ENCODE assay signal across 13 cellular contexts in the genomic region with DNA sequence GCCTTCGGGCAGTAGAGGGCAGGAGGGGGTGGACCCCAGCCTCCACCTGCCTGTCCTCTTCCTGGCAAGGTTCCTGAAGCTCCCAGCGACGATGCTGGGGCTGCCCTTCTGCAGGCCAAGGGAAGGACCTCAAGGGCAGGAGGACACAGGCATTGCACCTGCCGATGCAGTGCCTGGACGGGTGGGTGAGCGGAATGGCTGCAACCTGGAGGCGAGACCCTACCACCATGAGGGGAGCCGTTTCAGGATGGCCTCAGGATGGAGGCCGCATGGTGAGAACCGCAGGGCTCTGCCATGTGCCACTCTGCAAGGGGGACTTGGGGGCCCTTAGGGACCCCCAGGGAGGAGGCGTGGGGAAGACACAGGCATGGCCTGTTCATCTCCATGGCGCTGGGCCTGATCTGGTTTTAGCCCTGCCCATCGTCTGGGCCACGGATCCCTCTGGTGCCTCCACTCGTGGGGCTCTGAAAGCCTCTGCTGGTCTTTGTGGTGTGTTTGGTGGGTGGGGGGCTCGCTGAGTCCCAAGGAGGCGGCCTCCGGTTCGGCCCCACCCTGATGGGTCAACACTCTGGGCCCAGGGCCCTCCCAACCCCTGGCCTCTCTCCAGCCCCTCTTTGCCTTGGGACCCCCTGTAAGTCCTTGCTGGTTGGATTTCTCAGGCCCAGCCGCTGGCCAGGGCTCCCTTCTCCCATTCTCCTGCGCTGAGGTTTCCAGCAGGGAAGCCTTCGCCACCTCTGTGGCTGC. TPM values are rescaled to one million over a fixed set of nuclear protein-coding genes. Genes with fewer than 3 reads are reported as not detected.
DNase-seq lines count a peak whose midpoint lies in the region; ATAC-seq and TF ChIP-seq lines count a peak whose summit lies in the region.
"Had no signal": no experiment of that assay in that cellular context is flagged by ENCODE, and none has a peak within 500 bp of the region (broad histone marks: within the 10 kb centered on the region; RNA-seq: fewer than 3 reads in every experiment).

No MANE protein-coding gene starts in this region.

- CTCF ChIA-PET in CD8-positive, alpha-beta T cell (lab: Charles Lee), result interaction anchor here (0.8 to 8.3 kb wide), 15 partner anchors 13 to 300 kb away, joined by 3 to 74 read pairs (median 5); partner anchors contain the start of genes SYT8 and TNNI2
- CTCF ChIA-PET in PC-3 (lab: Charles Lee), result no interaction called here

- no peak for DNase-seq in CD8-positive, alpha-beta T cell
- no peak for DNase-seq in activated naive CD4-positive, alpha-beta T cell treated with anti-CD3 and anti-CD28 coated beads, Interleukin-2, amount 50 U/mL, for 72 hours (ENCODE audit: low spot score in 2 of 2)
- DNase-seq in natural killer cell (no peak), PC-3 (no peak), NCI-H526 (lab: John Stamatoyannopoulos, UW) (no peak), T1000 (lab: John Stamatoyannopoulos, UW) (no peak), ecto neural progenitor cell (ENCODE audit: low spot score) (no peak)
- DNase-seq: cerebellar nuclear complex, midbrain, NCI-H2227 treated with DMSO at 0.1 percent for 48 hours, substantia nigra had no signal

- no peaks in the 10 kb centered on the region for H4K20me1 ChIP-seq in PC-3 (ENCODE audit: low read length)

- no peak overlapping the region for H2AFZ ChIP-seq in PC-3 (ENCODE audit: low read length)

- peaks cover 79% of the 10 kb centered on the region for H3K4me1 ChIP-seq in CD8-positive, alpha-beta T cell (ENCODE audit: insufficient read depth, low read length)
- H3K4me1 ChIP-seq in PC-3 (ENCODE audit: insufficient read depth, low read length), result no peaks in the 10 kb centered on the region

- peak overlapping the region; percentile 92 for H3K27ac Mint-ChIP-seq in CD8-positive, alpha-beta T cell
- peak overlapping the region; percentile 94 to 99 for H3K27ac Mint-ChIP-seq in activated naive CD4-positive, alpha-beta T cell treated with anti-CD3 and anti-CD28 coated beads, Interleukin-2, amount 50 U/mL, for 72 hours
- H3K27ac Mint-ChIP-seq in natural killer cell, result peak overlapping the region; percentile 98 to 99

- POLR2A ChIA-PET in CD8-positive, alpha-beta T cell (lab: Charles Lee), result interaction anchor here (1.0 to 5.3 kb wide), 11 partner anchors 10 to 158 kb away, joined by 3 to 34 read pairs (median 5); no protein-coding TSS in a partner anchor
- POLR2A ChIA-PET in PC-3 (lab: Charles Lee; ENCODE audit: unreplicated experiment), result no interaction called here

- peaks cover 70% of the 10 kb centered on the region for H3K4me1 Mint-ChIP-seq in CD8-positive, alpha-beta T cell (ENCODE audit: low read depth)
- peaks cover 43 to 83% of the 10 kb centered on the region in 2 donors for H3K4me1 Mint-ChIP-seq in natural killer cell

- no peaks in the 10 kb centered on the region for H3K36me3 ChIP-seq in CD8-positive, alpha-beta T cell (ENCODE audit: insufficient read depth, low read length)
- no peaks in the 10 kb centered on the region for H3K36me3 ChIP-seq in PC-3 (ENCODE audit: low read depth, low read length)

- H3K27me3 ChIP-seq in CD8-positive, alpha-beta T cell (ENCODE audit: insufficient read depth, low read length), result no peaks in the 10 kb centered on the region
- no peaks in the 10 kb centered on the region for H3K27me3 ChIP-seq in PC-3 (ENCODE audit: low read length)

- BruUV-seq in PC-3 (replicated peaks; lab: Mats Ljungman, UMichigan), result no TSS peak

- intact Hi-C loops in CD8-positive, alpha-beta T cell (cut with DNase I, micrococcal nuclease), result loop anchor here (1.0 to 10.0 kb wide), 6 partner anchors 19 to 543 kb away; partner anchors contain the start of gene DUSP8 (in 1 of the 2)
- intact Hi-C loops in natural killer cell (cut with micrococcal nuclease), result loop anchor here (2.0 to 5.0 kb wide), 4 partner anchors 15 to 279 kb away; partner anchors contain the start of gene DUSP8
- intact Hi-C loops in PC-3 (cut with micrococcal nuclease), result no loop called here

- H3K9me3 Mint-ChIP-seq in CD8-positive, alpha-beta T cell, result no peaks in the 10 kb centered on the region
- H3K9me3 Mint-ChIP-seq in activated naive CD4-positive, alpha-beta T cell treated with anti-CD3 and anti-CD28 coated beads, Interleukin-2, amount 50 U/mL, for 72 hours, result no peaks in the 10 kb centered on the region
- no peaks in the 10 kb centered on the region for H3K9me3 Mint-ChIP-seq in natural killer cell

- no peaks in the 10 kb centered on the region for H3K27me3 Mint-ChIP-seq in CD8-positive, alpha-beta T cell (ENCODE audit: low read depth)
- H3K27me3 Mint-ChIP-seq in natural killer cell (ENCODE audit: low read depth in 2 of 2), result no peaks in the 10 kb centered on the region

- no peaks in the 10 kb centered on the region for H3F3A ChIP-seq in PC-3 (ENCODE audit: low read length, unreplicated experiment)

- H3K9me3 ChIP-seq in CD8-positive, alpha-beta T cell (ENCODE audit: low read length), result no peaks in the 10 kb centered on the region
- H3K9me3 ChIP-seq in PC-3 (ENCODE audit: low read length), result no peaks in the 10 kb centered on the region

- peaks cover 17% of the 10 kb centered on the region for H3K36me3 Mint-ChIP-seq in CD8-positive, alpha-beta T cell
- peaks cover 11 to 15% of the 10 kb centered on the region in 2 donors for H3K36me3 Mint-ChIP-seq in activated naive CD4-positive, alpha-beta T cell treated with anti-CD3 and anti-CD28 coated beads, Interleukin-2, amount 50 U/mL, for 72 hours
- H3K36me3 Mint-ChIP-seq in natural killer cell, result no peaks in the 10 kb centered on the region

- H3K9ac ChIP-seq in PC-3 (ENCODE audit: low read length), result no peak overlapping the region

- ATAC-seq in CD8-positive, alpha-beta T cell, result no peak
- ATAC-seq in HG03175 (IDR thresholded peaks at IDR 0.05; ENCODE audit: unreplicated experiment), result peak; percentile 1
- no peak for ATAC-seq in activated naive CD4-positive, alpha-beta T cell treated with anti-CD3 and anti-CD28 coated beads, Interleukin-2, amount 50 U/mL, for 72 hours
- no peak for ATAC-seq in natural killer cell
- no peak for ATAC-seq in PC-3

- H3K4me2 ChIP-seq in PC-3 (ENCODE audit: low read length), result no peak overlapping the region

- peak overlapping the region; percentile 100 for H3K4me3 ChIP-seq in CD8-positive, alpha-beta T cell (ENCODE audit: low read depth, low read length)
- no peak overlapping the region for H3K4me3 ChIP-seq in PC-3 (ENCODE audit: low read length)

- no peaks in the 10 kb centered on the region for H3K9me2 ChIP-seq in PC-3 (replicated peaks; ENCODE audit: low read length)

- TF ChIP-seq CTCF in CD8-positive, alpha-beta T cell (IDR thresholded peaks at IDR 0.05), result no peak
- TF ChIP-seq CTCF in natural killer cell (IDR thresholded peaks at IDR 0.05), result no peak
- TF ChIP-seq CTCF in PC-3 (conservative IDR thresholded peaks at IDR 0.05; ENCODE audit: low read depth, low read length), result no peak

- peak overlapping the region; percentile 91 for H3K27ac ChIP-seq in CD8-positive, alpha-beta T cell (ENCODE audit: low read depth, low read length)
- no peak overlapping the region for H3K27ac ChIP-seq in PC-3 (ENCODE audit: low read length)

- H3K79me2 ChIP-seq in PC-3 (ENCODE audit: low read length), result no peaks in the 10 kb centered on the region

- H3K4me3 Mint-ChIP-seq in CD8-positive, alpha-beta T cell, result peak overlapping the region; percentile 94
- H3K4me3 Mint-ChIP-seq in natural killer cell, result peak overlapping the region; percentile 100

RNA-seq across cellular contexts. Expression of gene LSP1, which starts 1.3 kb away (rescaled TPM):
- total RNA-seq in CD8-positive, alpha-beta T cell, result 100 to 1,000 TPM; 190 to 191 TPM
- total RNA-seq in activated naive CD4-positive, alpha-beta T cell treated with anti-CD3 and anti-CD28 coated beads, Interleukin-2, amount 50 U/mL, for 72 hours, result 100 to 1,000 TPM; 102 to 263 TPM
- total RNA-seq in natural killer cell, result 100 to 1,000 TPM; 487 to 595 (median 536) TPM
- total RNA-seq in PC-3 (2014; rRNA removed), result not detected in 2 replicates

RNA-seq across cellular contexts. Expression of gene TNNI2, which starts 12.8 kb away (rescaled TPM):
- under 1 TPM in 1 of 2 experiments, not detected in 1; 0.60 TPM for total RNA-seq in CD8-positive, alpha-beta T cell
- total RNA-seq in activated naive CD4-positive, alpha-beta T cell treated with anti-CD3 and anti-CD28 coated beads, Interleukin-2, amount 50 U/mL, for 72 hours, result not detected
- total RNA-seq in natural killer cell (1 to 10 TPM; 1.2 to 5.4 (median 3.6) TPM), PC-3 (2014; rRNA removed) (0.55 TPM in 1 of 2 replicates, not detected in the other)
- total RNA-seq: fibroblast of lung had no signal

RNA-seq across cellular contexts. Expression of gene SYT8, which starts 16.8 kb away (rescaled TPM):
- total RNA-seq in CD8-positive, alpha-beta T cell, result not detected
- not detected for total RNA-seq in activated naive CD4-positive, alpha-beta T cell treated with anti-CD3 and anti-CD28 coated beads, Interleukin-2, amount 50 U/mL, for 72 hours
- total RNA-seq in natural killer cell, result not detected
- 4.7 and 7.8 TPM in 2 replicates for total RNA-seq in PC-3 (2014; rRNA removed)
- total RNA-seq: fibroblast of lung had no signal

RNA-seq across cellular contexts. Expression of gene PRR33, which starts 40.1 kb away (rescaled TPM):
- not detected for total RNA-seq in CD8-positive, alpha-beta T cell
- under 1 TPM; 0.12 to 0.20 TPM for total RNA-seq in activated naive CD4-positive, alpha-beta T cell treated with anti-CD3 and anti-CD28 coated beads, Interleukin-2, amount 50 U/mL, for 72 hours
- total RNA-seq in natural killer cell (under 1 TPM in 2 of 3 donors, not detected in 1; 0.14 to 0.32 TPM), PC-3 (2014; rRNA removed) (not detected in 2 replicates)
- total RNA-seq: fibroblast of lung had no signal

Comparison
In these comparisons a context has a peak if more than half of its experiments do, and no peak if none do; other contexts are left out.
1. RNA of gene LSP1, which starts 1.3 kb away (total RNA-seq): 487 to 595 TPM in natural killer cell, 102 to 263 TPM in activated naive CD4-positive, alpha-beta T cell treated with anti-CD3 and anti-CD28 coated beads, Interleukin-2, amount 50 U/mL, for 72 hours and 190 to 191 TPM in CD8-positive, alpha-beta T cell; not detected in PC-3; every median in the first group is over 10 times any median in the second.
2. Peak in every context shown above with its lines, with median percentiles within 50 percentile points of each other: H3K27ac Mint-ChIP-seq.